Comparison of ENCODE assay signal across 1 cellular context in genomic region chr1:234069760-234070159, GRCh38.
TF ChIP-seq lines count a peak whose summit lies in the region.

No MANE protein-coding gene starts in this region.

TF ChIP-seq in HEK293, 187 proteins besides CTCF, POLR2A, EP300 and RAD21 (continued from another document):
- TF ChIP-seq ZBTB44 (tag by site-specific recombination; IDR thresholded peaks at IDR 0.05) (no peak), KLF17 (tag by site-specific recombination; IDR thresholded peaks at IDR 0.05) (no peak), ZNF37A (tag by site-specific recombination; IDR thresholded peaks at IDR 0.05) (no peak), ZNF558 (tag by site-specific recombination; IDR thresholded peaks at IDR 0.05) (no peak)
